Comparison of ENCODE assay signal across 24 cellular contexts in the genomic region with DNA sequence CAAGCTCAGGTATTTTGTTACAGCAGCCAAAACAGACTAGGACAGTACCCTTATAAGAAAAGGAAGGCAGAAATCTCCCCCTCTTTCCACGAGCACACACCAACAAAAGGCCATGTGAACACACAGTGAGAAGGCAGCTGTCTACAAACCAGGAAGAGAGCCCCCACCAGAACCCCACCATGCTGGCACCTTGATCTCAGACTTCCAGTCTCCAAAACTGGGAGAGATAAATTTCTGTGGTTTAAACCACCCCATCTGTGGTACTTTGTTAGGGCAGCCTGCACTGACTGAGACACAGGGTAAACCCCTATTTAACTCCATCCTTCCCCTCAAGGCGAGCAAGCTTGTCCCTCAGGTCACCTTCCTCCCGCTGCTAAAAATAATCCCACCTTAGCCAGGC.
"Had no signal": no experiment of that assay in that cellular context is flagged by ENCODE, and none has a peak within 500 bp of the region (broad histone marks: within the 10 kb centered on the region; RNA-seq: fewer than 3 reads in every experiment).

No MANE protein-coding gene starts in this region.

- H3K4me3 Mint-ChIP-seq: activated CD8-positive, alpha-beta T cell treated with anti-CD3 and anti-CD28 coated beads, Interleukin-2, amount 10 ng/mL, durations not matched to agents 7 days and 5 days; activated T-helper 1 cell treated with anti-CD3 and anti-CD28 coated beads, Interleukin-12 subunit alpha, Interleukin-12 subunit beta, Interleukin-2, Interleukin-4 antibody, amounts not matched to agents 30 ng/mL and 10 ng/mL and 1 ng/mL, durations not matched to agents 14 hours and 24 hours and 36 hours; mesothelial cell of epicardium; natural killer cell; stimulated activated naive CD8-positive, alpha-beta T cell treated with anti-CD3 and anti-CD28 coated beads, Interleukin-15, amount 100 ng/mL, for 72 hours had no signal

- H3K9me3 ChIP-seq: gastrocnemius medialis, left ventricle myocardium inferior, neutrophil, pancreas, tibial artery had no signal

- H3K27me3 ChIP-seq: gastrocnemius medialis, neutrophil, pancreas had no signal

- H3K9me3 Mint-ChIP-seq: activated T-helper 1 cell treated with anti-CD3 and anti-CD28 coated beads, Interleukin-12 subunit alpha, Interleukin-12 subunit beta, Interleukin-2, Interleukin-4 antibody, amounts not matched to agents 30 ng/mL and 10 ng/mL and 1 ng/mL, durations not matched to agents 14 hours and 24 hours and 36 hours; natural killer cell; stimulated activated naive CD8-positive, alpha-beta T cell treated with anti-CD3 and anti-CD28 coated beads, Interleukin-15, amount 100 ng/mL, for 72 hours had no signal

- H3K36me3 ChIP-seq: gastrocnemius medialis, left ventricle myocardium inferior, neutrophil, pancreas, tibial artery had no signal

- H3K36me3 Mint-ChIP-seq: mesothelial cell of epicardium, natural killer cell had no signal

- ATAC-seq: activated CD4-positive, CD25-positive, alpha-beta regulatory T cell treated with anti-CD3 and anti-CD28 coated beads, Interleukin-2, amount 50 U/mL, for 24 hours; activated CD8-positive, alpha-beta T cell treated with anti-CD3 and anti-CD28 coated beads, Interleukin-2, amount 10 ng/mL, durations not matched to agents 7 days and 5 days; esophagus mucosa; natural killer cell; pancreas; stimulated activated naive CD8-positive, alpha-beta T cell treated with anti-CD3 and anti-CD28 coated beads, Interleukin-15, amount 100 ng/mL, for 72 hours had no signal

- H3K27ac Mint-ChIP-seq: activated CD8-positive, alpha-beta T cell treated with anti-CD3 and anti-CD28 coated beads, Interleukin-2, amount 10 ng/mL, durations not matched to agents 7 days and 5 days; activated T-helper 1 cell treated with anti-CD3 and anti-CD28 coated beads, Interleukin-12 subunit alpha, Interleukin-12 subunit beta, Interleukin-2, Interleukin-4 antibody, amounts not matched to agents 30 ng/mL and 10 ng/mL and 1 ng/mL, durations not matched to agents 14 hours and 24 hours and 36 hours; mesothelial cell of epicardium had no signal

- H3K4me3 ChIP-seq: gastrocnemius medialis, left ventricle myocardium inferior, pancreas, tibial artery had no signal

- DNase-seq: activated CD4-positive, alpha-beta T cell treated with anti-CD3 and anti-CD28 coated beads, Interleukin-2, amount 50 U/mL, for 1 hour; activated CD8-positive, alpha-beta T cell treated with anti-CD3 and anti-CD28 coated beads, Interleukin-2, amount 10 ng/mL, durations not matched to agents 7 days and 5 days; activated gamma-delta T cell; activated naive CD4-positive, alpha-beta T cell treated with anti-CD3 and anti-CD28 coated beads, Interleukin-2, amount 50 U/mL, for 16 hours; aorta; central memory CD4-positive, alpha-beta T cell; effector CD8-positive, alpha-beta T cell; gastrocnemius medialis; hippocampal formation; kidney glomerular epithelial cell; left ventricle myocardium inferior; natural killer cell; pancreas; right cardiac atrium; stimulated activated CD4-positive, alpha-beta T cell treated with anti-CD3 and anti-CD28 coated beads, Interleukin-12 subunit alpha, Interleukin-12 subunit beta, amount 100 ng/mL, for 4 hours; stimulated activated CD4-positive, alpha-beta T cell treated with anti-CD3 and anti-CD28 coated beads, Interleukin-4, amount 100 ng/mL, for 4 hours; stimulated activated naive CD8-positive, alpha-beta T cell treated with anti-CD3 and anti-CD28 coated beads, Interleukin-15, amount 100 ng/mL, for 72 hours; tibial artery had no signal

- FAIRE-seq: pancreas had no signal

- H3K4me1 ChIP-seq: pancreas, tibial artery had no signal

- H3K27ac ChIP-seq: gastrocnemius medialis, neutrophil, pancreas, tibial artery, VCaP had no signal
